ENCODE assay signal across 1 cellular context in the genomic region with DNA sequence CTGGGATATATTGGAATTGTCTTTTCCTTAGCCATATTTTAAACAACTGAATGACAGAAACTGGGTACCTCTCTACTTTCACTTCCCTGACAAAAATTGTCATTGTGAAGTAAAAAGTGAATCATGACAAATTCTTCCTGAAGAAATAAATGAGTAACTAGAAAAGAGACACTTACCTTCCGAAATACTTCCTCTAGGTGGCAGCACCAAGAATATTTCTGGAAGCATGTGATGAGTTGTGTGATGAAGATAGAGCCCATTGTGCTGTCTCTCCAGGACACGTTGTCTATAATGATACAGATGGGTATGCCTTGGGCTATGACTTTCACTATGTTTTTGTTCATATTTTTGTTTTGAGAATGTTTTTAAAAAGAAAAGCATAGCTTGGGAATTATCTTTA.
TF ChIP-seq lines count a peak whose summit lies in the region.

No MANE protein-coding gene starts in this region.

TF ChIP-seq in GM12891, 5 proteins besides CTCF, POLR2A, EP300 and RAD21:
- TF ChIP-seq SPI1 (IDR thresholded peaks at IDR 0.05; ENCODE audit: low read depth, low read length) (no peak), POU2F2 (IDR thresholded peaks at IDR 0.05; ENCODE audit: low read depth, low read length) (no peak), POLR2AphosphoS5 (IDR thresholded peaks at IDR 0.05; ENCODE audit: low read depth, low read length) (no peak), PAX5 (IDR thresholded peaks at IDR 0.05; ENCODE audit: insufficient read depth, low read length, severe bottlenecking) (no peak), TAF1 (IDR thresholded peaks at IDR 0.05; ENCODE audit: low read depth, low read length) (no peak)
TF ChIP-seq in GM12891: peak in this region for 0.
